In genomic region chr11:3139481-3140290, GRCh38 we compare ENCODE assay signal across 13 cellular contexts. TPM values are rescaled to one million over a fixed set of nuclear protein-coding genes. Genes with fewer than 3 reads are reported as not detected.
"Had no signal": no experiment of that assay in that cellular context is flagged by ENCODE, and none has a peak within 500 bp of the region (broad histone marks: within the 10 kb centered on the region; RNA-seq: fewer than 3 reads in every experiment).

No MANE protein-coding gene starts in this region.

- H2AFZ ChIP-seq: hepatocyte had no signal

- FAIRE-seq: small intestine had no signal

- H3K79me2 ChIP-seq: hepatocyte had no signal

- H3K27ac ChIP-seq: adrenal gland, hepatocyte had no signal

- H3K36me3 ChIP-seq: adrenal gland had no signal

- H3K4me3 Mint-ChIP-seq: activated B cell treated with CpG ODN at 0.5 μM for 24 hours; activated naive CD4-positive, alpha-beta T cell treated with anti-CD3 and anti-CD28 coated beads, Interleukin-2, amount 10 ng/mL, durations not matched to agents 7 days and 5 days; nephron had no signal

- H3K36me3 Mint-ChIP-seq: activated naive CD4-positive, alpha-beta T cell treated with anti-CD3 and anti-CD28 coated beads, Interleukin-2, amount 10 ng/mL, durations not matched to agents 7 days and 5 days had no signal

- DNase-seq: activated B cell treated with CpG ODN at 0.5 μM for 24 hours; activated naive CD4-positive, alpha-beta T cell treated with anti-CD3 and anti-CD28 coated beads, Interleukin-2, amount 10 ng/mL, durations not matched to agents 7 days and 5 days; adrenal gland; central memory CD4-positive, alpha-beta T cell; effector memory CD4-positive, alpha-beta T cell; small intestine; stimulated activated naive CD4-positive, alpha-beta T cell; substantia nigra; trophoblast cell had no signal

- H3K9me3 Mint-ChIP-seq: activated B cell treated with CpG ODN at 0.5 μM for 24 hours; activated naive CD4-positive, alpha-beta T cell treated with anti-CD3 and anti-CD28 coated beads, Interleukin-2, amount 10 ng/mL, durations not matched to agents 7 days and 5 days; activated T-helper 2 cell treated with anti-CD3 and anti-CD28 coated beads, Interferon-gamma antibody, Interleukin-2, Interleukin-4, amounts not matched to agents 10 μg/mL and 5 μg/mL and 100 μg/mL, durations not matched to agents 14 hours and 24 hours and 36 hours; nephron had no signal

- H3K27ac Mint-ChIP-seq: activated B cell treated with CpG ODN at 0.5 μM for 24 hours; activated naive CD4-positive, alpha-beta T cell treated with anti-CD3 and anti-CD28 coated beads, Interleukin-2, amount 10 ng/mL, durations not matched to agents 7 days and 5 days; activated T-helper 2 cell treated with anti-CD3 and anti-CD28 coated beads, Interferon-gamma antibody, Interleukin-2, Interleukin-4, amounts not matched to agents 10 μg/mL and 5 μg/mL and 100 μg/mL, durations not matched to agents 14 hours and 24 hours and 36 hours; nephron had no signal

- H3K27me3 ChIP-seq: adrenal gland, gastroesophageal sphincter, hepatocyte had no signal

- H3K4me1 Mint-ChIP-seq: activated B cell treated with CpG ODN at 0.5 μM for 24 hours; activated naive CD4-positive, alpha-beta T cell treated with anti-CD3 and anti-CD28 coated beads, Interleukin-2, amount 10 ng/mL, durations not matched to agents 7 days and 5 days had no signal

- H3K27me3 Mint-ChIP-seq: activated B cell treated with CpG ODN at 0.5 μM for 24 hours; activated naive CD4-positive, alpha-beta T cell treated with anti-CD3 and anti-CD28 coated beads, Interleukin-2, amount 10 ng/mL, durations not matched to agents 7 days and 5 days had no signal

- ATAC-seq: gastroesophageal sphincter had no signal

- H3K9me3 ChIP-seq: adrenal gland, gastroesophageal sphincter had no signal

- H3K4me3 ChIP-seq: adrenal gland, gastroesophageal sphincter, hepatocyte had no signal

- H3K4me2 ChIP-seq: hepatocyte had no signal

RNA-seq across cellular contexts. Expression of gene OSBPL5, which starts 25.4 kb away (rescaled TPM):
- total RNA-seq: activated B cell treated with CpG ODN at 0.5 μM for 24 hours had no signal
